ENCODE assay signal across 12 cellular contexts in genomic region chr3:48927928-48928327, GRCh38. TPM values are rescaled to one million over a fixed set of nuclear protein-coding genes. Genes with fewer than 3 reads are reported as not detected.
DNase-seq lines count a peak whose midpoint lies in the region; ATAC-seq and TF ChIP-seq lines count a peak whose summit lies in the region.
"Had no signal": no experiment of that assay in that cellular context is flagged by ENCODE, and none has a peak within 500 bp of the region (broad histone marks: within the 10 kb centered on the region; RNA-seq: fewer than 3 reads in every experiment).

No MANE protein-coding gene starts in this region.

- BruUV-seq in A673 (replicated peaks; lab: Mats Ljungman, UMichigan): no TSS peak

- peaks cover 7% of the 10 kb centered on the region for H3K4me1 ChIP-seq in A673 (ENCODE audit: insufficient read depth, low read length, poor library complexity, severe bottlenecking)
- peaks cover 46% of the 10 kb centered on the region for H3K4me1 ChIP-seq in CD8-positive, alpha-beta T cell (ENCODE audit: insufficient read depth, low read length)
- H3K4me1 ChIP-seq in effector memory CD4-positive, alpha-beta T cell (ENCODE audit: control insufficient read depth, insufficient read depth, low read length, poor library complexity, severe bottlenecking): no peaks in the 10 kb centered on the region

- H3K27me3 Mint-ChIP-seq in CD8-positive, alpha-beta T cell (ENCODE audit: low read depth): no peaks in the 10 kb centered on the region
- H3K27me3 Mint-ChIP-seq in WTC11 (ENCODE audit: low read depth): no peaks in the 10 kb centered on the region
- no peaks in the 10 kb centered on the region for H3K27me3 Mint-ChIP-seq in progenitor cell of endocrine pancreas

- H3K4me1 Mint-ChIP-seq in CD8-positive, alpha-beta T cell (ENCODE audit: low read depth): peaks cover 65% of the 10 kb centered on the region
- H3K4me1 Mint-ChIP-seq in WTC11 (0 out of 2 replicates have a peak, but pooled peaks cover 3% of the 10 kb centered on the region), progenitor cell of endocrine pancreas (ENCODE audit: low read depth) (peaks cover 2% of the 10 kb centered on the region)

- DNase-seq in A673 (ENCODE audit: low spot score) (peak; percentile 3), RKO (ENCODE audit: low spot score) (peak; percentile 29), erythroblast (lab: John Stamatoyannopoulos, UW) (peak; percentile 43 to 44), WTC11 (ENCODE audit: low spot score) (no peak), NAMALWA (ENCODE audit: low spot score) (no peak), progenitor cell of endocrine pancreas (ENCODE audit: low spot score, unreplicated experiment) (no peak)
- no peak for DNase-seq in CD8-positive, alpha-beta T cell
- no peak for DNase-seq in effector memory CD4-positive, alpha-beta T cell
- DNase-seq: KG1, NCI-H446 had no signal

- peaks cover 72% of the 10 kb centered on the region for H3K36me3 Mint-ChIP-seq in CD8-positive, alpha-beta T cell
- H3K36me3 Mint-ChIP-seq in WTC11 (peaks cover 61% of the 10 kb centered on the region), progenitor cell of endocrine pancreas (ENCODE audit: insufficient read depth) (peaks cover 16% of the 10 kb centered on the region)

- H3K4me3 ChIP-seq in A673 (ENCODE audit: low read depth, low read length, poor library complexity, severe bottlenecking): no peak overlapping the region
- H3K4me3 ChIP-seq in CD8-positive, alpha-beta T cell (ENCODE audit: low read depth, low read length): no peak overlapping the region
- H3K4me3 ChIP-seq in effector memory CD4-positive, alpha-beta T cell (ENCODE audit: insufficient read depth, low read depth, low read length, poor library complexity, severe bottlenecking): no peak overlapping the region
- H3K4me3 ChIP-seq: HAP-1 had no signal

- no peak for TF ChIP-seq POLR2A in erythroblast (IDR thresholded peaks at IDR 0.05; ENCODE audit: low read length)

- no peaks in the 10 kb centered on the region for H3K9me3 ChIP-seq in A673 (ENCODE audit: low read depth, low read length, poor library complexity, severe bottlenecking)
- no peaks in the 10 kb centered on the region for H3K9me3 ChIP-seq in CD8-positive, alpha-beta T cell (ENCODE audit: low read length)
- H3K9me3 ChIP-seq in effector memory CD4-positive, alpha-beta T cell (ENCODE audit: control insufficient read depth, low read length): no peaks in the 10 kb centered on the region
- H3K9me3 ChIP-seq: HAP-1 had no signal

- peak overlapping the region; percentile 3 for H3K4me3 Mint-ChIP-seq in CD8-positive, alpha-beta T cell
- H3K4me3 Mint-ChIP-seq in WTC11 (no peak overlapping the region), progenitor cell of endocrine pancreas (ENCODE audit: low read depth) (no peak overlapping the region)
- H3K4me3 Mint-ChIP-seq: nephron had no signal

- no peak overlapping the region for H3K27ac Mint-ChIP-seq in CD8-positive, alpha-beta T cell
- no peak overlapping the region for H3K27ac Mint-ChIP-seq in WTC11
- no peak overlapping the region for H3K27ac Mint-ChIP-seq in progenitor cell of endocrine pancreas
- H3K27ac Mint-ChIP-seq: nephron had no signal

- POLR2A ChIA-PET in A673 (lab: Charles Lee; ENCODE audit: low non-redundant PET) (interaction anchor here (0.5 kb wide), 1 partner anchor 16 kb away, joined by 3 read pairs; no protein-coding TSS in a partner anchor), WTC11 (lab: Charles Lee) (no interaction called here)
- POLR2A ChIA-PET in CD8-positive, alpha-beta T cell (lab: Charles Lee): interaction anchor here (0.6 to 1.1 kb wide), 2 partner anchors 9 to 62 kb away, joined by 4 read pairs; partner anchors contain the start of gene ARIH2

- peaks cover 8% of the 10 kb centered on the region for H3K36me3 ChIP-seq in A673 (ENCODE audit: insufficient read depth, low read length, poor library complexity, severe bottlenecking)
- peaks cover 24% of the 10 kb centered on the region for H3K36me3 ChIP-seq in CD8-positive, alpha-beta T cell (ENCODE audit: insufficient read depth, low read length)
- H3K36me3 ChIP-seq in effector memory CD4-positive, alpha-beta T cell (ENCODE audit: control insufficient read depth, insufficient read depth, low read length): peaks cover 35% of the 10 kb centered on the region

- H3K9me3 Mint-ChIP-seq in CD8-positive, alpha-beta T cell: no peaks in the 10 kb centered on the region
- H3K9me3 Mint-ChIP-seq in WTC11 (no peaks in the 10 kb centered on the region), progenitor cell of endocrine pancreas (ENCODE audit: low read depth) (no peaks in the 10 kb centered on the region)
- H3K9me3 Mint-ChIP-seq: nephron had no signal

- CTCF ChIA-PET in A673 (lab: Charles Lee) (no interaction called here), WTC11 (lab: Charles Lee) (no interaction called here)
- CTCF ChIA-PET in CD8-positive, alpha-beta T cell (lab: Charles Lee): interaction anchor here (0.8 to 1.5 kb wide), 3 partner anchors 9 to 94 kb away, joined by 3 to 4 read pairs (median 3); partner anchors contain the start of genes ARIH2 and NDUFAF3

- TF ChIP-seq CTCF in A673 (conservative IDR thresholded peaks at IDR 0.05; ENCODE audit: low read depth, low read length) (no peak), WTC11 (IDR thresholded peaks at IDR 0.05) (no peak), progenitor cell of endocrine pancreas (IDR thresholded peaks at IDR 0.05; ENCODE audit: unreplicated experiment) (no peak)
- TF ChIP-seq CTCF in CD8-positive, alpha-beta T cell (IDR thresholded peaks at IDR 0.05): no peak

- H3K27me3 ChIP-seq in A673 (replicated peaks; ENCODE audit: insufficient read depth, low read depth, low read length, poor library complexity): no peaks in the 10 kb centered on the region
- no peaks in the 10 kb centered on the region for H3K27me3 ChIP-seq in CD8-positive, alpha-beta T cell (ENCODE audit: insufficient read depth, low read length)
- H3K27me3 ChIP-seq in effector memory CD4-positive, alpha-beta T cell (replicated peaks; ENCODE audit: control insufficient read depth, insufficient read depth, low read length, poor library complexity, severe bottlenecking): no peaks in the 10 kb centered on the region

- intact Hi-C loops in A673 (cut with micrococcal nuclease; ENCODE audit: unreplicated experiment): no loop called here
- intact Hi-C loops in CD8-positive, alpha-beta T cell (cut with DNase I, micrococcal nuclease): no loop called here

- no peak overlapping the region for H3K27ac ChIP-seq in A673 (ENCODE audit: low read depth, low read length, poor library complexity, severe bottlenecking)
- H3K27ac ChIP-seq in CD8-positive, alpha-beta T cell (ENCODE audit: low read depth, low read length): no peak overlapping the region
- H3K27ac ChIP-seq in effector memory CD4-positive, alpha-beta T cell (ENCODE audit: insufficient read depth, low read length, poor library complexity, severe bottlenecking): no peak overlapping the region

- no peak for ATAC-seq in CD8-positive, alpha-beta T cell
- no peak for ATAC-seq in WTC11

TF ChIP-seq in WTC11, 78 proteins besides CTCF, POLR2A, EP300 and RAD21:
- TF ChIP-seq AR (CRISPR knock-in tag; IDR thresholded peaks at IDR 0.05) (no peak), ZNF671 (CRISPR knock-in tag; IDR thresholded peaks at IDR 0.05) (no peak), NFYB (CRISPR knock-in tag; conservative IDR thresholded peaks at IDR 0.05; ENCODE audit: low read depth) (no peak)

RNA-seq across cellular contexts. Expression of gene ARIH2, which starts 9.3 kb away (rescaled TPM):
- total RNA-seq in A673 (2021) (70.8 and 76.8 TPM in 2 replicates), WTC11 (2021) (86.2 to 134 TPM (median 95.1 TPM) in 3 replicates), progenitor cell of endocrine pancreas (105 and 121 TPM in 2 replicates)
- total RNA-seq in CD8-positive, alpha-beta T cell: 100 to 1,000 TPM; 225 to 242 TPM

RNA-seq across cellular contexts. Expression of gene SLC25A20, which starts 29.2 kb away (rescaled TPM):
- total RNA-seq in A673 (2021) (4.1 and 4.9 TPM in 2 replicates), WTC11 (2021) (3.9 to 6.3 TPM (median 4.9 TPM) in 3 replicates), progenitor cell of endocrine pancreas (14.2 and 17.1 TPM in 2 replicates)
- total RNA-seq in CD8-positive, alpha-beta T cell: under 1 TPM; 0.46 to 0.64 TPM

Comparison
In these comparisons a context has a peak if more than half of its experiments do, and no peak if none do; other contexts are left out.
1. DNase-seq: peak in A673 (single experiment), RKO (single experiment) and erythroblast (2 of 2); none in CD8-positive, alpha-beta T cell (0 of 7), effector memory CD4-positive, alpha-beta T cell (0 of 3), WTC11 (single experiment), NAMALWA (single experiment) and progenitor cell of endocrine pancreas (single experiment).